Comparison of ENCODE assay signal across 1 cellular context in genomic region chr20:10673831-10674683, GRCh38.
TF ChIP-seq lines count a peak whose summit lies in the region.

Gene JAG1 (minus strand): TSS chr20:10673999. CDS start chr20:10673530, 469 bp downstream.

TF ChIP-seq in HepG2, 621 proteins besides CTCF, POLR2A, EP300 and RAD21 (continued from another document and continues in another):
- peak; percentile 69 for TF ChIP-seq ATF2 (CRISPR knock-in tag; IDR thresholded peaks at IDR 0.05)
- peak; percentile 39; the same call in 1 of the 2 replicates for TF ChIP-seq RERE (CRISPR knock-in tag; IDR thresholded peaks at IDR 0.05; ENCODE audit: low read depth)
- peak; percentile 79; the same call in 1 of the 2 replicates for TF ChIP-seq ZNF563 (CRISPR knock-in tag; IDR thresholded peaks at IDR 0.05)
- 0 out of 2 replicates have a peak, but pooled peaks have one; percentile 81 for TF ChIP-seq CREB3 (CRISPR knock-in tag; IDR thresholded peaks at IDR 0.05)
- TF ChIP-seq ZNF704 (CRISPR knock-in tag; IDR thresholded peaks at IDR 0.05; ENCODE audit: borderline replicate concordance) = no peak
- no peak for TF ChIP-seq HNRNPUL1 (IDR thresholded peaks at IDR 0.05; ENCODE audit: low read depth, low read length)
- TF ChIP-seq ZBTB7B (CRISPR knock-in tag; IDR thresholded peaks at IDR 0.05) = no peak
- peak; percentile 35; the same call in 1 of the 2 replicates for TF ChIP-seq RELA (CRISPR knock-in tag; IDR thresholded peaks at IDR 0.05)
- no peak; the same call in 1 of the 2 replicates for TF ChIP-seq GATAD1 (CRISPR knock-in tag; IDR thresholded peaks at IDR 0.05)
- TF ChIP-seq ARID4A (CRISPR knock-in tag; IDR thresholded peaks at IDR 0.05; ENCODE audit: borderline replicate concordance) = peak; percentile 59; the same call in 1 of the 2 replicates
- no peak for TF ChIP-seq SP1 (IDR thresholded peaks at IDR 0.05)
- peak; percentile 94 for TF ChIP-seq SP1 (CRISPR knock-in tag; IDR thresholded peaks at IDR 0.05)
- TF ChIP-seq FOXJ3 (CRISPR knock-in tag; IDR thresholded peaks at IDR 0.05; ENCODE audit: borderline replicate concordance) = peak; percentile 79; the same call in 1 of the 2 replicates
- no peak for TF ChIP-seq ZNF496 (CRISPR knock-in tag; IDR thresholded peaks at IDR 0.05; ENCODE audit: insufficient replicate concordance)
- peak; percentile 39; the same call in 1 of the 2 replicates for TF ChIP-seq ZNF383 (CRISPR knock-in tag; IDR thresholded peaks at IDR 0.05; ENCODE audit: borderline replicate concordance)
- TF ChIP-seq ZFP82 (CRISPR knock-in tag; IDR thresholded peaks at IDR 0.05; ENCODE audit: borderline replicate concordance) = no peak
- TF ChIP-seq FOXO1 (CRISPR knock-in tag; IDR thresholded peaks at IDR 0.05) = no peak
- peak; percentile 47; the same call in 1 of the 2 replicates for TF ChIP-seq NCOA2 (CRISPR knock-in tag; IDR thresholded peaks at IDR 0.05)
- TF ChIP-seq ZNF605 (CRISPR knock-in tag; IDR thresholded peaks at IDR 0.05) = peak; percentile 55; the same call in 1 of the 2 replicates
- TF ChIP-seq ZNF75D (CRISPR knock-in tag; IDR thresholded peaks at IDR 0.05; ENCODE audit: borderline replicate concordance) = no peak
- peak; percentile 41 for TF ChIP-seq KLF15 (CRISPR knock-in tag; IDR thresholded peaks at IDR 0.05; ENCODE audit: borderline replicate concordance)
- no peak for TF ChIP-seq CEBPB (IDR thresholded peaks at IDR 0.05; ENCODE audit: borderline replicate concordance, low read depth, low read length)
- no peak; the same call in 1 of the 2 replicates for TF ChIP-seq ZBTB33 (CRISPR knock-in tag; IDR thresholded peaks at IDR 0.05)
- TF ChIP-seq ZNF781 (CRISPR knock-in tag; IDR thresholded peaks at IDR 0.05; ENCODE audit: borderline replicate concordance, not compliant biosample characterization) = peak; percentile 96
- no peak for TF ChIP-seq PLRG1 (conservative IDR thresholded peaks at IDR 0.05)
- TF ChIP-seq THRA (CRISPR knock-in tag; IDR thresholded peaks at IDR 0.05; ENCODE audit: borderline replicate concordance) = peak; percentile 17; the same call in 1 of the 2 replicates
- TF ChIP-seq ZNF276 (CRISPR knock-in tag; IDR thresholded peaks at IDR 0.05; ENCODE audit: low read depth) = no peak; the same call in 1 of the 2 replicates
- peak; percentile 89 for TF ChIP-seq ISX (CRISPR knock-in tag; conservative IDR thresholded peaks at IDR 0.05)
- peak; percentile 77 for TF ChIP-seq TARDBP (CRISPR knock-in tag; IDR thresholded peaks at IDR 0.05)
- TF ChIP-seq MTA3 (CRISPR knock-in tag; IDR thresholded peaks at IDR 0.05) = no peak
- no peak for TF ChIP-seq ZNF432 (CRISPR knock-in tag; IDR thresholded peaks at IDR 0.05; ENCODE audit: borderline replicate concordance)
- no peak for TF ChIP-seq ZNF30 (CRISPR knock-in tag; IDR thresholded peaks at IDR 0.05)
- TF ChIP-seq ZNF570 (CRISPR knock-in tag; IDR thresholded peaks at IDR 0.05; ENCODE audit: borderline replicate concordance) = peak; percentile 48; the same call in 1 of the 2 replicates
- peak; percentile 87 for TF ChIP-seq ARNTL (CRISPR knock-in tag; IDR thresholded peaks at IDR 0.05)
- peak; percentile 95 for TF ChIP-seq NR0B2 (CRISPR knock-in tag; IDR thresholded peaks at IDR 0.05)
